10 cellular contexts compared by ENCODE assay signal in genomic region chr14:70782361-70782760, GRCh38. TPM values are rescaled to one million over a fixed set of nuclear protein-coding genes. Genes with fewer than 3 reads are reported as not detected.
DNase-seq lines count a peak whose midpoint lies in the region; ATAC-seq, FAIRE-seq and TF ChIP-seq lines count a peak whose summit lies in the region.
"Had no signal": no experiment of that assay in that cellular context is flagged by ENCODE, and none has a peak within 500 bp of the region (broad histone marks: within the 10 kb centered on the region; RNA-seq: fewer than 3 reads in every experiment).

No MANE protein-coding gene starts in this region.

- ATAC-seq in HG03175 (IDR thresholded peaks at IDR 0.05; ENCODE audit: unreplicated experiment), result no peak
- no peak for ATAC-seq in left colon

- WGBS in spleen, 5 donors, result 14 to 68% (median 37%) methylated on average over 2 of the region's 2 CpGs

- peaks cover 0 to 38% (median 12%) of the 10 kb centered on the region in 6 donors for H3K4me1 ChIP-seq in spleen

- no peak overlapping the region for H3K27ac ChIP-seq in spleen

- TF ChIP-seq CTCF in epithelial cell of proximal tubule (conservative IDR thresholded peaks at IDR 0.05; ENCODE audit: low read depth, low read length) (no peak), spleen (IDR thresholded peaks at IDR 0.05 in 8 of 11, conservative IDR thresholded peaks at IDR 0.05 in 3 of 11) (no peak)

- no peaks in the 10 kb centered on the region for H3K27me3 ChIP-seq in spleen (replicated peaks in 1 of 7)

- no peaks in the 10 kb centered on the region for H3K9me3 ChIP-seq in spleen

- peak; percentile 96 for FAIRE-seq in RCC 7860 (lab: Jason Lieb, UNC)

- H3K36me3 ChIP-seq in spleen, result no peaks in the 10 kb centered on the region

- DNase-seq in A172 (ENCODE audit: low spot score), result peak; percentile 93
- DNase-seq in EL, result peak; percentile 84
- DNase-seq in RCC 7860 (ENCODE audit: low spot score), result peak; percentile 94
- peak; percentile 59 for DNase-seq in epithelial cell of proximal tubule (ENCODE audit: low read depth)
- no peak for DNase-seq in left colon
- DNase-seq in inferior parietal cortex (ENCODE audit: extremely low spot score), result no peak
- no peak for DNase-seq in spleen
- DNase-seq: DMS153, mesendoderm had no signal

- TF ChIP-seq POLR2A in spleen (IDR thresholded peaks at IDR 0.05), result no peak

- no peak overlapping the region for H3K4me3 ChIP-seq in epithelial cell of proximal tubule (ENCODE audit: low read depth, low read length)
- H3K4me3 ChIP-seq in spleen, result no peak overlapping the region

- intact Hi-C loops in left colon (cut with DNase I, micrococcal nuclease), result no loop called here
- intact Hi-C loops in spleen (cut with DNase I; ENCODE audit: low total_unique reads), result no loop called here

RNA-seq across cellular contexts. Expression of gene MAP3K9, which starts 27.0 kb away (rescaled TPM):
- total RNA-seq in A172 (2014; rRNA removed; shearing (Covaris generic)), result 2.1 and 2.9 TPM in 2 replicates
- 13.7 and 16.7 TPM in 2 replicates for total RNA-seq in epithelial cell of proximal tubule
- 10 to 100 TPM; 10.0 to 12.4 TPM for total RNA-seq in left colon
- 1 to 10 TPM; 3.5 to 8.0 (median 4.6) TPM for total RNA-seq in spleen
- polyA plus RNA-seq in spleen, result 1 to 10 TPM in 1 of 3 donors, under 1 TPM in 2; 0.42 to 1.7 (median 0.59) TPM

Comparison
In these comparisons a context has a peak if more than half of its experiments do, and no peak if none do; other contexts are left out.
1. DNase-seq: peak in A172 (single experiment), EL (single experiment), RCC 7860 (single experiment) and epithelial cell of proximal tubule (single experiment); none in left colon (0 of 2), inferior parietal cortex (single experiment) and spleen (single experiment).